In the genomic region with DNA sequence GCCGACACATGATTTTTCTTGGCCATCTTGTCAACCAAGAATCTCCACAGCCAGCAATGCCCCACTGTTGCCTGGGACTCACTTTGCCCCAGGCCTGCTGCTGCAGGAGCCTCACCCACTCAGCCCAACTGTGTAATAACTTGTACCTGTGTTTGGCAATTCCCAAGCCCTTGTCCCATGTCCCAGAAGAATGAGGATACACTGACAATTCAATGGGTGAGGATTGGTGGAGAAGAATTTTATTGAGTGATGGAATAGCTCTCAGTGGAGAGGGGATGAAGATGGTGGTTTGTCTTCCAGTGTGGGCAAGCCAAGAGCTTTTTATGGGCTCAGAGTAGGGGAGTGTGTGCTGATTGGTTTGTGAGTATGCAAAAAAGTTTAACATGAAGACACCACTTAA, we compare ENCODE assay signal across 25 cellular contexts.
DNase-seq lines count a peak whose midpoint lies in the region; ATAC-seq, FAIRE-seq and TF ChIP-seq lines count a peak whose summit lies in the region.
"Had no signal": no experiment of that assay in that cellular context is flagged by ENCODE, and none has a peak within 500 bp of the region (broad histone marks: within the 10 kb centered on the region; RNA-seq: fewer than 3 reads in every experiment).

No MANE protein-coding gene starts in this region.

- no peak for ATAC-seq in K562
- ATAC-seq: A549; CD8-positive, alpha-beta T cell; GM12878 had no signal

- no peak for TF ChIP-seq POLR2A in K562 (conservative IDR thresholded peaks at IDR 0.05)

- TF ChIP-seq EP300 in K562 (IDR thresholded peaks at IDR 0.05; ENCODE audit: low read length) = no peak

- TF ChIP-seq CTCF in MCF 10A (IDR thresholded peaks at IDR 0.05; ENCODE audit: unreplicated experiment) = no peak
- TF ChIP-seq CTCF in mammary epithelial cell (conservative IDR thresholded peaks at IDR 0.05 in 1 of 2, IDR thresholded peaks at IDR 0.05 in 1 of 2; ENCODE audit: extremely low read depth in 1 of 2, insufficient read depth in 1 of 2, low read depth in 1 of 2, low read length in 2 of 2) = no peak
- no peak for TF ChIP-seq CTCF in K562 (IDR thresholded peaks at IDR 0.05 in 2 of 3, conservative IDR thresholded peaks at IDR 0.05 in 1 of 3; ENCODE audit: insufficient read depth in 2 of 3, low read depth in 1 of 3, low read length in 3 of 3)

- H4K20me1 ChIP-seq in mammary epithelial cell (ENCODE audit: insufficient read depth, low read length) = no peaks in the 10 kb centered on the region
- no peaks in the 10 kb centered on the region for H4K20me1 ChIP-seq in K562 (replicated peaks; ENCODE audit: control insufficient read depth, insufficient read depth, low read length)
- H4K20me1 ChIP-seq: BLaER1 treated with 17β-estradiol and CSF1 and Interleukin-3, amounts not matched to agents 10 nM and 100 nM had no signal

- H3K27me3 ChIP-seq in mammary epithelial cell (ENCODE audit: insufficient read depth, low read length) (no peaks in the 10 kb centered on the region), K562 (ENCODE audit: control insufficient read depth in 2 of 2, insufficient read depth in 2 of 2, low read length in 2 of 2) (no peaks in the 10 kb centered on the region)
- H3K27me3 ChIP-seq: BLaER1 treated with 17β-estradiol and CSF1 and Interleukin-3, amounts not matched to agents 10 nM and 100 nM had no signal

- H2AFZ ChIP-seq in mammary epithelial cell (ENCODE audit: low read depth, low read length) = no peak overlapping the region
- no peak overlapping the region for H2AFZ ChIP-seq in K562 (ENCODE audit: low read depth, low read length)

- POLR2A ChIA-PET in MCF 10A (lab: Yijun Ruan, JAX) (no interaction called here), K562 (lab: Yijun Ruan, JAX) (no interaction called here)

- in situ Hi-C loops in mammary epithelial cell (cut with MboI; ENCODE audit: low sequenced_read_pairs in 2 of 2) (no loop called here), K562 (cut with MboI) (no loop called here)

- H3K4me3 ChIP-seq in mammary epithelial cell (replicated peaks in 1 of 3; ENCODE audit: insufficient read depth in 1 of 3, low read depth in 2 of 3, low read length in 3 of 3) (no peak overlapping the region), K562 (no peak overlapping the region)
- H3K4me3 ChIP-seq: A549; BLaER1 treated with 17β-estradiol and CSF1 and Interleukin-3, amounts not matched to agents 10 nM and 100 nM; GM12878 had no signal

- H3K9ac ChIP-seq in mammary epithelial cell (ENCODE audit: insufficient read depth, low read length) = no peak overlapping the region
- H3K9ac ChIP-seq in K562 (ENCODE audit: insufficient read depth in 1 of 2, low read depth in 2 of 2, low read length in 2 of 2) = no peak overlapping the region
- H3K9ac ChIP-seq: BLaER1 treated with 17β-estradiol and CSF1 and Interleukin-3, amounts not matched to agents 10 nM and 100 nM had no signal

- no peaks in the 10 kb centered on the region for H3K4me1 Mint-ChIP-seq in MCF 10A (ENCODE audit: insufficient read depth, unreplicated experiment)
- H3K4me1 Mint-ChIP-seq: B cell had no signal

- CTCF ChIA-PET in MCF 10A (lab: Yijun Ruan, JAX) = no interaction called here
- CTCF ChIA-PET in mammary epithelial cell (lab: Charles Lee; ENCODE audit: low non-redundant PET) = no interaction called here
- CTCF ChIA-PET in K562 (lab: Yijun Ruan, JAX; ENCODE audit: low intra/inter-chr PET ratio) = no interaction called here

- 63% methylated on average over 1 of the region's 1 CpG for WGBS in mammary epithelial cell (ENCODE audit: low coverage, missing lambda C conversion rate)
- WGBS in K562 (ENCODE audit: insufficient coverage, low coverage, missing lambda C conversion rate) = 0% methylated on average over 1 of the region's 1 CpG

- no peaks in the 10 kb centered on the region for H3K27me3 Mint-ChIP-seq in MCF 10A (ENCODE audit: insufficient read depth, unreplicated experiment)
- H3K27me3 Mint-ChIP-seq: B cell had no signal

- H3K4me3 Mint-ChIP-seq in MCF 10A (ENCODE audit: unreplicated experiment) = no peak overlapping the region
- H3K4me3 Mint-ChIP-seq: B cell; CD4-positive, alpha-beta T cell; CD8-positive, alpha-beta T cell had no signal

- H3K36me3 Mint-ChIP-seq in MCF 10A (ENCODE audit: insufficient read depth, unreplicated experiment) = no peaks in the 10 kb centered on the region
- H3K36me3 Mint-ChIP-seq: CD8-positive, alpha-beta T cell had no signal

- peaks cover 19% of the 10 kb centered on the region for H3K9me3 Mint-ChIP-seq in MCF 10A (ENCODE audit: unreplicated experiment)
- H3K9me3 Mint-ChIP-seq: CD4-positive, alpha-beta T cell; CD8-positive, alpha-beta T cell had no signal

- H3K36me3 ChIP-seq in mammary epithelial cell (ENCODE audit: insufficient read depth, low read length) (no peaks in the 10 kb centered on the region), K562 (ENCODE audit: control insufficient read depth, insufficient read depth, low read length) (no peaks in the 10 kb centered on the region)
- H3K36me3 ChIP-seq: BLaER1 treated with 17β-estradiol and CSF1 and Interleukin-3, amounts not matched to agents 10 nM and 100 nM had no signal

- FAIRE-seq in K562 (lab: Jason Lieb, UNC) = no peak
- FAIRE-seq: A549, GM12878, GM12892, GM18507 had no signal

- intact Hi-C loops in MCF 10A (cut with micrococcal nuclease) = no loop called here
- intact Hi-C loops in mammary epithelial cell (cut with micrococcal nuclease) = no loop called here
- intact Hi-C loops in K562 (cut with micrococcal nuclease) = no loop called here
- intact Hi-C loops in posterior vena cava (cut with DNase I) = no loop called here

- no peak for TF ChIP-seq RAD21 in K562 (CRISPR knock-in tag; conservative IDR thresholded peaks at IDR 0.05 in 1 of 2, IDR thresholded peaks at IDR 0.05 in 1 of 2)

- H3K27ac ChIP-seq in mammary epithelial cell (ENCODE audit: insufficient read depth, low read depth, low read length) (no peak overlapping the region), K562 (ENCODE audit: extremely low read depth, low read depth, low read length) (no peak overlapping the region)
- H3K27ac ChIP-seq: 22Rv1; A549; BLaER1 treated with 17β-estradiol and CSF1 and Interleukin-3, amounts not matched to agents 10 nM and 100 nM; C4-2B had no signal

- no peaks in the 10 kb centered on the region for H3K9me3 ChIP-seq in mammary epithelial cell (replicated peaks; ENCODE audit: insufficient read depth, low read length)
- peaks cover 2% of the 10 kb centered on the region; the same call in 1 of the 2 replicates for H3K9me3 ChIP-seq in K562 (replicated peaks; ENCODE audit: control insufficient read depth, insufficient read depth, low read depth, low read length)

- no peak overlapping the region for H3K27ac Mint-ChIP-seq in MCF 10A (ENCODE audit: low read depth, unreplicated experiment)
- H3K27ac Mint-ChIP-seq: B cell; CD4-positive, alpha-beta T cell; CD8-positive, alpha-beta T cell had no signal

- H3K9me1 ChIP-seq in K562 (ENCODE audit: control insufficient read depth, insufficient read depth, low read length) = no peaks in the 10 kb centered on the region

- H3K4me2 ChIP-seq in mammary epithelial cell (ENCODE audit: insufficient read depth, low read depth, low read length) (no peak overlapping the region), K562 (ENCODE audit: insufficient read depth, low read length) (no peak overlapping the region)
- H3K4me2 ChIP-seq: A549; BLaER1 treated with 17β-estradiol and CSF1 and Interleukin-3, amounts not matched to agents 10 nM and 100 nM had no signal

- BruUV-seq in MCF 10A (replicated peaks; lab: Mats Ljungman, UMichigan) (no TSS peak), mammary epithelial cell (replicated peaks; lab: Mats Ljungman, UMichigan) (no TSS peak), K562 (replicated peaks; lab: Mats Ljungman, UMichigan) (no TSS peak)

- H3K79me2 ChIP-seq in mammary epithelial cell (ENCODE audit: insufficient read depth, low read length) (no peaks in the 10 kb centered on the region), K562 (ENCODE audit: control insufficient read depth, insufficient read depth, low read length) (no peaks in the 10 kb centered on the region)

- H3K4me1 ChIP-seq in mammary epithelial cell (ENCODE audit: insufficient read depth, low read length) = no peaks in the 10 kb centered on the region
- no peaks in the 10 kb centered on the region for H3K4me1 ChIP-seq in K562 (replicated peaks in 1 of 2; ENCODE audit: control insufficient read depth in 2 of 2, insufficient read depth in 2 of 2, low read length in 2 of 2)
- H3K4me1 ChIP-seq: A549, Caco-2 had no signal

- DNase-seq in MCF 10A (ENCODE audit: unreplicated experiment) (peak; percentile 6), mammary epithelial cell (no peak), K562 (ENCODE audit: extremely low read depth in 1 of 4, low spot score in 3 of 4) (no peak), RPMI8226 (no peak), posterior vena cava (ENCODE audit: low spot score) (no peak)
- DNase-seq: AML-193; Caco-2; Calu3; CD4-positive, alpha-beta T cell; CD8-positive, alpha-beta T cell; DMS 273 treated with DMSO at 0.1 percent for 48 hours; DMS153; DMS53; DMS79; DND-41; EL; GDM1 had no signal

- dilution Hi-C loops in mammary epithelial cell (cut with HindIII; ENCODE audit: low sequenced_read_pairs) = no loop called here

TF ChIP-seq in K562, 482 proteins besides CTCF, POLR2A, EP300 and RAD21:
- TF ChIP-seq ZFP36 (IDR thresholded peaks at IDR 0.05; ENCODE audit: low read depth, low read length, partially characterized antibody) (peak; percentile 60), BRD4 (IDR thresholded peaks at IDR 0.05) (no peak), ZNF354B (CRISPR knock-in tag; IDR thresholded peaks at IDR 0.05) (no peak), CSDE1 (IDR thresholded peaks at IDR 0.05) (no peak)
